In genomic region chr10:3094565-3095168, GRCh38 we compare ENCODE assay signal across 9 cellular contexts. TPM values are rescaled to one million over a fixed set of nuclear protein-coding genes. Genes with fewer than 3 reads are reported as not detected.
A peak's percentile ranks its signal among the peaks of the same experiment; 100 is the strongest.
DNase-seq lines count a peak whose midpoint lies in the region; TF ChIP-seq lines count a peak whose summit lies in the region.
"Had no signal": no experiment of that assay in that cellular context is flagged by ENCODE, and none has a peak within 500 bp of the region (broad histone marks: within the 10 kb centered on the region; RNA-seq: fewer than 3 reads in every experiment).

No MANE protein-coding gene starts in this region.

- POLR2A ChIA-PET in A673 (lab: Charles Lee; ENCODE audit: low non-redundant PET), result interaction anchor here (0.6 kb wide), 1 partner anchor 26 kb away, joined by 4 read pairs; no protein-coding TSS in a partner anchor

- H3K27me3 ChIP-seq in A673 (replicated peaks; ENCODE audit: insufficient read depth, low read depth, low read length, poor library complexity) (no peaks in the 10 kb centered on the region), HUES64 (ENCODE audit: insufficient read depth, low read length) (no peaks in the 10 kb centered on the region), brain microvascular endothelial cell (replicated peaks) (no peaks in the 10 kb centered on the region), mucosa of rectum (ENCODE audit: control insufficient read depth in 2 of 2, insufficient read depth in 2 of 2, low read length in 2 of 2) (no peaks in the 10 kb centered on the region)

- no peaks in the 10 kb centered on the region for H3K9me3 ChIP-seq in A673 (ENCODE audit: low read depth, low read length, poor library complexity, severe bottlenecking)
- no peaks in the 10 kb centered on the region for H3K9me3 ChIP-seq in HUES64 (ENCODE audit: insufficient read depth, low read depth, low read length)
- H3K9me3 ChIP-seq in mucosa of rectum (ENCODE audit: control insufficient read depth in 2 of 2, low read length in 2 of 2), result no peaks in the 10 kb centered on the region

- H3K9ac ChIP-seq in HUES64 (ENCODE audit: low read depth, low read length) (peak overlapping the region; percentile 8; the same call in 1 of the 2 replicates), mucosa of rectum (ENCODE audit: low read depth in 1 of 2, low read length in 2 of 2) (no peak overlapping the region)

- DNase-seq in A673 (ENCODE audit: low spot score), result no peak
- DNase-seq in brain microvascular endothelial cell, result no peak
- DNase-seq in stimulated activated CD4-positive, alpha-beta T cell treated with anti-CD3 and anti-CD28 coated beads, Interleukin-2, amount 100 ng/mL, for 24 hours, result no peak
- DNase-seq in SIG-M5 treated with dmso at 0.1 percent for 504 hours (lab: John Stamatoyannopoulos, UW; ENCODE audit: unreplicated experiment), result no peak
- DNase-seq in T1000 (lab: John Stamatoyannopoulos, UW), result no peak
- DNase-seq in NCI-H1417 treated with DMSO at 0.1 percent for 48 hours (lab: John Stamatoyannopoulos, UW), result no peak
- DNase-seq: DMS79 treated with DMSO at 0.1 percent for 48 hours had no signal

- 82% methylated on average over 6 of the region's 6 CpGs for WGBS in HUES64

- CTCF ChIA-PET in A673 (lab: Charles Lee), result no interaction called here

- no TSS peak for BruUV-seq in A673 (replicated peaks; lab: Mats Ljungman, UMichigan)

- TF ChIP-seq CTCF in A673 (conservative IDR thresholded peaks at IDR 0.05; ENCODE audit: low read depth, low read length) (no peak), brain microvascular endothelial cell (IDR thresholded peaks at IDR 0.05; ENCODE audit: low read depth, low read length, missing control alignments) (no peak)

- H3K4me3 ChIP-seq in A673 (ENCODE audit: low read depth, low read length, poor library complexity, severe bottlenecking), result no peak overlapping the region
- no peak overlapping the region for H3K4me3 ChIP-seq in HUES64 (ENCODE audit: low read length)
- H3K4me3 ChIP-seq in brain microvascular endothelial cell (ENCODE audit: low read depth, low read length), result no peak overlapping the region
- H3K4me3 ChIP-seq in mucosa of rectum (ENCODE audit: low read length in 2 of 2), result peak overlapping the region; percentile 4 to 51

- peaks cover 42% of the 10 kb centered on the region for H3K4me1 ChIP-seq in A673 (ENCODE audit: insufficient read depth, low read length, poor library complexity, severe bottlenecking)
- peaks cover 20% of the 10 kb centered on the region for H3K4me1 ChIP-seq in HUES64 (ENCODE audit: insufficient read depth, low read length)
- peaks cover 12 to 20% of the 10 kb centered on the region in 2 donors for H3K4me1 ChIP-seq in mucosa of rectum (ENCODE audit: control insufficient read depth in 2 of 2, insufficient read depth in 2 of 2, low read length in 2 of 2)

- H3K27ac ChIP-seq in A673 (ENCODE audit: low read depth, low read length, poor library complexity, severe bottlenecking), result peak overlapping the region; percentile 97
- peak overlapping the region; percentile 67 for H3K27ac ChIP-seq in HUES64 (ENCODE audit: low read depth, low read length)
- peak overlapping the region; percentile 99 for H3K27ac ChIP-seq in brain microvascular endothelial cell
- peak overlapping the region; percentile 53 to 67 for H3K27ac ChIP-seq in mucosa of rectum (ENCODE audit: low read depth in 2 of 2, low read length in 2 of 2)

- intact Hi-C loops in A673 (cut with micrococcal nuclease; ENCODE audit: unreplicated experiment), result no loop called here

- in situ Hi-C loops in brain microvascular endothelial cell (cut with HindIII; ENCODE audit: low pct_ligation_motif_present, low sequenced_read_pairs), result no loop called here

- H3K36me3 ChIP-seq in A673 (ENCODE audit: insufficient read depth, low read length, poor library complexity, severe bottlenecking), result peaks cover 4% of the 10 kb centered on the region
- peaks cover 39% of the 10 kb centered on the region for H3K36me3 ChIP-seq in HUES64 (ENCODE audit: insufficient read depth, low read length)
- H3K36me3 ChIP-seq in brain microvascular endothelial cell (replicated peaks), result peaks cover 6% of the 10 kb centered on the region
- H3K36me3 ChIP-seq in mucosa of rectum (ENCODE audit: control insufficient read depth in 2 of 2, insufficient read depth in 2 of 2, low read length in 2 of 2), result peaks cover 3 to 9% of the 10 kb centered on the region in 2 donors

RNA-seq across cellular contexts. Expression of gene PFKP, which starts 27.3 kb away (rescaled TPM):
- total RNA-seq in A673 (2021), result 206 and 232 TPM in 2 replicates
- 50.0 TPM for polyA plus RNA-seq in HUES64 (2013, experiment 1 of 2)
- polyA plus RNA-seq in HUES64 (2013, experiment 2 of 2), result 53.7 TPM

Comparison
In these comparisons a context has a peak if more than half of its experiments do, and no peak if none do; other contexts are left out.
1. H3K4me3 ChIP-seq: peak in mucosa of rectum (2 of 2); none in A673 (single experiment), HUES64 (single experiment) and brain microvascular endothelial cell (single experiment).
2. Peak in every context shown above with its lines, with median percentiles within 50 percentile points of each other: H3K27ac ChIP-seq.